ENCODE assay signal across 6 cellular contexts in genomic region chr18:77379976-77380375, GRCh38.
"Had no signal": no experiment of that assay in that cellular context is flagged by ENCODE, and none has a peak within 500 bp of the region (broad histone marks: within the 10 kb centered on the region; RNA-seq: fewer than 3 reads in every experiment).

No MANE protein-coding gene starts in this region.

- H3K27ac ChIP-seq: HL-60 had no signal

- DNase-seq: H9, HCEC 1CT, KBM-7 had no signal

- H3K4me3 ChIP-seq: GM23338 had no signal

- H3K4me2 ChIP-seq: GM23338 had no signal

- H2AFZ ChIP-seq: GM23338 had no signal

- ATAC-seq: GM23338, HepG2 had no signal
